34 cellular contexts compared by ENCODE assay signal in genomic region chr3:191531434-191531833, GRCh38.
"Had no signal": no experiment of that assay in that cellular context is flagged by ENCODE, and none has a peak within 500 bp of the region (broad histone marks: within the 10 kb centered on the region; RNA-seq: fewer than 3 reads in every experiment).

No MANE protein-coding gene starts in this region.

- H3K27ac ChIP-seq: breast epithelium, cardiac muscle cell, colonic mucosa, epithelial cell of prostate, esophagus squamous epithelium, WERI-Rb-1 had no signal

- H3K9me3 ChIP-seq: breast epithelium, colonic mucosa, esophagus squamous epithelium had no signal

- DNase-seq: activated B cell treated with CpG ODN at 0.5 μM for 24 hours; activated CD4-positive, alpha-beta T cell treated with anti-CD3 and anti-CD28 coated beads for 48 hours; activated CD4-positive, alpha-beta T cell treated with anti-CD3 and anti-CD28 coated beads, Interleukin-2, amount 50 U/mL, for 1 hour; activated CD4-positive, alpha-beta T cell treated with anti-CD3 and anti-CD28 coated beads, Interleukin-2, amount 50 U/mL, for 48 hours; activated CD8-positive, alpha-beta memory T cell treated with anti-CD3 and anti-CD28 coated beads for 24 hours; activated CD8-positive, alpha-beta T cell treated with anti-CD3 and anti-CD28 coated beads for 36 hours; activated effector memory CD4-positive, alpha-beta T cell treated with Interleukin-2 at 50 U/mL for 16 hours; activated gamma-delta T cell treated with Interleukin-2 at 50 U/mL for 16 hours; activated naive CD4-positive, alpha-beta T cell treated with anti-CD3 and anti-CD28 coated beads, Interleukin-2, amount 50 U/mL, for 16 hours; activated naive CD4-positive, alpha-beta T cell treated with Interleukin-2 at 50 U/mL for 16 hours; activated T-cell treated with anti-CD3 and anti-CD28 coated beads, Interleukin-2, amount 50 U/mL, for 4 hours; amniotic stem cell; anterior cingulate cortex; central memory CD4-positive, alpha-beta T cell; cerebellar nuclear complex; colonic mucosa; effector CD8-positive, alpha-beta T cell; esophagus squamous epithelium; foreskin fibroblast; head of caudate nucleus; T-helper 17 cell; T1000; WERI-Rb-1 had no signal

- H3K9me3 Mint-ChIP-seq: activated B cell treated with CpG ODN at 0.5 μM for 24 hours; activated T-helper 17 cell treated with anti-CD3 and anti-CD28 coated beads, Interleukin-2, amount 50 U/mL, for 72 hours; brain had no signal

- H3K36me3 ChIP-seq: breast epithelium, cardiac muscle cell, colonic mucosa, esophagus squamous epithelium, WERI-Rb-1 had no signal

- H3K27ac Mint-ChIP-seq: activated B cell treated with CpG ODN at 0.5 μM for 24 hours; activated CD8-positive, alpha-beta T cell treated with anti-CD3 and anti-CD28 coated beads for 36 hours; activated naive CD8-positive, alpha-beta T cell; activated T-helper 17 cell treated with anti-CD3 and anti-CD28 coated beads, Interleukin-2, amount 50 U/mL, for 72 hours; brain; T-helper 17 cell; T-helper 2 cell treated with Interferon-gamma antibody and Interleukin-4, amounts not matched to agents 5 μg/mL and 100 μg/mL, for 36 hours had no signal

- H3K4me1 ChIP-seq: breast epithelium, colonic mucosa, esophagus squamous epithelium had no signal

- ATAC-seq: activated CD4-positive, CD25-positive, alpha-beta regulatory T cell treated with anti-CD3 and anti-CD28 coated beads, Interleukin-2, amount 50 U/mL, for 24 hours; activated CD8-positive, alpha-beta T cell treated with anti-CD3 and anti-CD28 coated beads for 36 hours; activated T-cell treated with anti-CD3 and anti-CD28 coated beads, Interleukin-2, amount 50 U/mL, for 4 hours; activated T-helper 17 cell treated with anti-CD3 and anti-CD28 coated beads, Interleukin-2, amount 50 U/mL, for 72 hours; T-helper 17 cell had no signal

- H3K4me3 ChIP-seq: breast epithelium, cardiac muscle cell, colonic mucosa, esophagus squamous epithelium had no signal

- H3K27me3 ChIP-seq: breast epithelium, cardiac muscle cell, colonic mucosa, esophagus squamous epithelium had no signal

- H3K4me3 Mint-ChIP-seq: activated B cell treated with CpG ODN at 0.5 μM for 24 hours; activated CD8-positive, alpha-beta T cell treated with anti-CD3 and anti-CD28 coated beads for 36 hours; activated naive CD8-positive, alpha-beta T cell; activated T-cell treated with anti-CD3 and anti-CD28 coated beads, Interleukin-2, amount 50 U/mL, for 4 hours; activated T-helper 17 cell treated with anti-CD3 and anti-CD28 coated beads, Interleukin-2, amount 50 U/mL, for 72 hours; brain; T-helper 17 cell; T-helper 2 cell treated with Interferon-gamma antibody and Interleukin-4, amounts not matched to agents 5 μg/mL and 100 μg/mL, for 36 hours had no signal

- FAIRE-seq: endometrium, endothelial cell of umbilical vein, frontal cortex had no signal

- H3K27me3 Mint-ChIP-seq: activated CD8-positive, alpha-beta T cell treated with anti-CD3 and anti-CD28 coated beads for 36 hours; activated naive CD8-positive, alpha-beta T cell; activated T-helper 17 cell treated with anti-CD3 and anti-CD28 coated beads, Interleukin-2, amount 50 U/mL, for 72 hours; T-helper 17 cell had no signal

- H3K4me1 Mint-ChIP-seq: activated B cell treated with CpG ODN at 0.5 μM for 24 hours; activated T-helper 17 cell treated with anti-CD3 and anti-CD28 coated beads, Interleukin-2, amount 50 U/mL, for 72 hours; brain; T-helper 17 cell had no signal

- H3K36me3 Mint-ChIP-seq: activated naive CD8-positive, alpha-beta T cell; brain had no signal
